Comparison of ENCODE assay signal across 9 cellular contexts in the genomic region with DNA sequence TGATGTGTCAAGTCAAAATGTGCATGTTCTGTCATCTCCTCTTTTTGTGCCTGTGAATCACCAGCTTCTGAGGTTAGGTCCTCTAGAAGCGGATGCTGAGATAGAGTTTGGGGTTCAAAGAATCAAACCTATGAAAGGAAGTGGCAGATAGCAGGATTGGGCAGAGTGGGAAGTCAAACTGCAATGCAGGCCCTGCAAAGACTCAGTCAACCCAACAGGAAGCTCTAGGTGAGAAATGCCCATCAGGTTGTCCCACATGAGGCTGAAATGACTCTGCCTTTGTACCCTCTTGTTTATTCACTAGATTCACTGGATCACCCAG. TPM values are rescaled to one million over a fixed set of nuclear protein-coding genes. Genes with fewer than 3 reads are reported as not detected.
DNase-seq lines count a peak whose midpoint lies in the region; ATAC-seq lines count a peak whose summit lies in the region.
"Had no signal": no experiment of that assay in that cellular context is flagged by ENCODE, and none has a peak within 500 bp of the region (broad histone marks: within the 10 kb centered on the region; RNA-seq: fewer than 3 reads in every experiment).

No MANE protein-coding gene starts in this region.

- no peaks in the 10 kb centered on the region for H3K27me3 Mint-ChIP-seq in T-helper 17 cell
- no peaks in the 10 kb centered on the region for H3K27me3 Mint-ChIP-seq in activated naive CD8-positive, alpha-beta T cell treated with anti-CD3 and anti-CD28 coated beads for 36 hours

- H3K36me3 Mint-ChIP-seq in T-helper 17 cell (ENCODE audit: low read depth) = no peaks in the 10 kb centered on the region
- H3K36me3 Mint-ChIP-seq in activated naive CD8-positive, alpha-beta T cell treated with anti-CD3 and anti-CD28 coated beads for 36 hours = no peaks in the 10 kb centered on the region

- H3K9me3 Mint-ChIP-seq in activated naive CD8-positive, alpha-beta T cell treated with anti-CD3 and anti-CD28 coated beads for 36 hours = no peaks in the 10 kb centered on the region

- peak overlapping the region; percentile 91 for H3K27ac Mint-ChIP-seq in T-helper 17 cell
- H3K27ac Mint-ChIP-seq in activated naive CD8-positive, alpha-beta T cell treated with anti-CD3 and anti-CD28 coated beads for 36 hours = peak overlapping the region; percentile 94

- peak; percentile 82 for ATAC-seq in GM21381 (IDR thresholded peaks at IDR 0.05; ENCODE audit: unreplicated experiment)
- ATAC-seq in T-helper 17 cell = peak; percentile 84
- ATAC-seq in HG02623 (IDR thresholded peaks at IDR 0.05; ENCODE audit: unreplicated experiment) = no peak

- DNase-seq in T-helper 17 cell = no peak
- DNase-seq in activated naive CD8-positive, alpha-beta T cell treated with anti-CD3 and anti-CD28 coated beads for 36 hours = peak; percentile 65
- peak; percentile 15 for DNase-seq in stimulated activated CD8-positive, alpha-beta memory T cell treated with anti-CD3 and anti-CD28 coated beads, Interleukin-12 subunit alpha, Interleukin-12 subunit beta, amount 100 ng/mL, for 1 hour (ENCODE audit: low read depth)
- DNase-seq in AG08395 (ENCODE audit: low spot score) = no peak
- no peak for DNase-seq in effector CD8-positive, alpha-beta T cell (lab: John Stamatoyannopoulos, UW)
- no peak for DNase-seq in cortex of kidney (lab: John Stamatoyannopoulos, UW)
- DNase-seq: heart left ventricle had no signal

- peaks cover 15% of the 10 kb centered on the region for H3K4me1 Mint-ChIP-seq in T-helper 17 cell
- peaks cover 40% of the 10 kb centered on the region for H3K4me1 Mint-ChIP-seq in activated naive CD8-positive, alpha-beta T cell treated with anti-CD3 and anti-CD28 coated beads for 36 hours

- H3K9me3 ChIP-seq in T-helper 17 cell (ENCODE audit: control insufficient read depth, low read length, poor library complexity, severe bottlenecking) = no peaks in the 10 kb centered on the region
- H3K9me3 ChIP-seq: heart left ventricle had no signal

- H3K4me3 Mint-ChIP-seq in T-helper 17 cell = no peak overlapping the region
- no peak overlapping the region for H3K4me3 Mint-ChIP-seq in activated naive CD8-positive, alpha-beta T cell treated with anti-CD3 and anti-CD28 coated beads for 36 hours

RNA-seq across cellular contexts. Expression of gene MIA2, which starts 4.5 kb away (rescaled TPM):
- total RNA-seq in T-helper 17 cell = 10 to 100 TPM; 22.2 to 23.4 TPM
- total RNA-seq in activated naive CD8-positive, alpha-beta T cell treated with anti-CD3 and anti-CD28 coated beads for 36 hours = 10 to 100 TPM; 19.1 to 19.5 TPM

RNA-seq across cellular contexts. Expression of gene PNN, which starts 54.1 kb away (rescaled TPM):
- 100 to 1,000 TPM; 110 to 119 TPM for total RNA-seq in T-helper 17 cell
- 100 to 1,000 TPM; 108 to 111 TPM for total RNA-seq in activated naive CD8-positive, alpha-beta T cell treated with anti-CD3 and anti-CD28 coated beads for 36 hours

RNA-seq across cellular contexts. Expression of gene TRAPPC6B, which starts 59.0 kb away (rescaled TPM):
- 10 to 100 TPM; 13.8 to 15.2 TPM for total RNA-seq in T-helper 17 cell
- 10 to 100 TPM; 21.8 to 21.9 TPM for total RNA-seq in activated naive CD8-positive, alpha-beta T cell treated with anti-CD3 and anti-CD28 coated beads for 36 hours

Comparison
In these comparisons a context has a peak if more than half of its experiments do, and no peak if none do; other contexts are left out.
1. DNase-seq: peak in activated naive CD8-positive, alpha-beta T cell treated with anti-CD3 and anti-CD28 coated beads for 36 hours (single experiment) and stimulated activated CD8-positive, alpha-beta memory T cell treated with anti-CD3 and anti-CD28 coated beads, Interleukin-12 subunit alpha, Interleukin-12 subunit beta, amount 100 ng/mL, for 1 hour (single experiment); none in T-helper 17 cell (0 of 3), AG08395 (single experiment), effector CD8-positive, alpha-beta T cell (single experiment) and cortex of kidney (single experiment).